8 cellular contexts compared by ENCODE assay signal in genomic region chr17:37358098-37358829, GRCh38. TPM values are rescaled to one million over a fixed set of nuclear protein-coding genes. Genes with fewer than 3 reads are reported as not detected.
DNase-seq lines count a peak whose midpoint lies in the region; ATAC-seq lines count a peak whose summit lies in the region.

No MANE protein-coding gene starts in this region.

- peak; percentile 44 for DNase-seq in SIG-M5 treated with dmso at 0.1 percent for 504 hours (lab: John Stamatoyannopoulos, UW; ENCODE audit: unreplicated experiment)
- no peak for DNase-seq in SIG-M5 (lab: John Stamatoyannopoulos, UW)
- DNase-seq in NCI-H510A (lab: John Stamatoyannopoulos, UW), result peak; percentile 28
- peak in 2 of 3 experiments; percentile 14 for DNase-seq in activated CD8-positive, alpha-beta memory T cell treated with anti-CD3 and anti-CD28 coated beads for 48 hours (ENCODE audit: low read depth in 2 of 3, low spot score in 2 of 3)
- peak in 4 of 6 experiments; percentile 2 to 47 (median 18) for DNase-seq in stimulated activated naive CD4-positive, alpha-beta T cell (lab: John Stamatoyannopoulos, UW)

- peak; percentile 15 for ATAC-seq in HG03025 (IDR thresholded peaks at IDR 0.05; ENCODE audit: low FRiP score, unreplicated experiment)
- peak; percentile 15 for ATAC-seq in esophagus mucosa

- no peaks in the 10 kb centered on the region for H3K36me3 ChIP-seq in mucosa of rectum (ENCODE audit: control insufficient read depth in 2 of 2, insufficient read depth in 2 of 2, low read length in 2 of 2)

- H3K27me3 ChIP-seq in mucosa of rectum (ENCODE audit: control insufficient read depth in 2 of 2, insufficient read depth in 2 of 2, low read length in 2 of 2), result no peaks in the 10 kb centered on the region

- H3K9me3 ChIP-seq in mucosa of rectum (ENCODE audit: control insufficient read depth in 2 of 2, low read length in 2 of 2), result no peaks in the 10 kb centered on the region

- H3K27ac ChIP-seq in mucosa of rectum (ENCODE audit: low read depth in 2 of 2, low read length in 2 of 2), result peak overlapping the region; percentile 77 to 78

- H3K4me1 ChIP-seq in mucosa of rectum (ENCODE audit: control insufficient read depth in 2 of 2, insufficient read depth in 2 of 2, low read length in 2 of 2), result peaks cover 11 to 17% of the 10 kb centered on the region in 2 donors

- H3K4me3 ChIP-seq in mucosa of rectum (ENCODE audit: low read length in 2 of 2), result peak overlapping the region; percentile 81 to 83

- H3K9ac ChIP-seq in mucosa of rectum (ENCODE audit: low read depth in 1 of 2, low read length in 2 of 2), result peak overlapping the region; percentile 79 to 84

RNA-seq across cellular contexts. Expression of gene C17orf78, which starts 17.5 kb away (rescaled TPM):
- total RNA-seq in esophagus mucosa, result not detected

RNA-seq across cellular contexts. Expression of gene ACACA, which starts 48.4 kb away (rescaled TPM):
- 119 TPM for total RNA-seq in esophagus mucosa

RNA-seq across cellular contexts. Expression of gene TADA2A, which starts 48.4 kb away (rescaled TPM):
- 8.2 TPM for total RNA-seq in esophagus mucosa
